Comparison of ENCODE assay signal across 11 cellular contexts in the genomic region with DNA sequence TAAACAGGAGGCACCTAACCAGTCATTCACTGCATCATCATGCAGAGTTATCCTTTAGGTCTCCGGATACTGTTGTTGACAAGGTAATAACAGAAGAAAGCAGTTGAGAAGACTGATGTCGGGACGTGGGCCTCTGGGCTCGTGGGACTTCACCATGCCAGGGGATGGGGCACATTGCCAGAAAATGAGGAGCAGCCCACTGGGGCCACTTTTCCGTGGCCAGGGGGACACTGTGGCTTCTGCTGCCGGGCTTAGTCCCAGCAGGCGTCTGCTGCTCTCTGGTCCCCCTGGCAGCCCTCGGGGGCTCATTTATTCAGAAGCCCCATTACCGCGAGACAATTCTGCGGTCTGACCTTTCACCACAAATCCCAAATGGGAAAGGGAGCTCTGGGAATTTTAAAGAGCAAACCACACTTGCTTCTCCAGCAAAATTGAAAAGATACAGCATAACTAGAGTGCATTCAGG.
DNase-seq lines count a peak whose midpoint lies in the region; ATAC-seq and TF ChIP-seq lines count a peak whose summit lies in the region.
"Had no signal": no experiment of that assay in that cellular context is flagged by ENCODE, and none has a peak within 500 bp of the region (broad histone marks: within the 10 kb centered on the region; RNA-seq: fewer than 3 reads in every experiment).

No MANE protein-coding gene starts in this region.

- no peak for DNase-seq in coronary artery (ENCODE audit: low spot score)
- DNase-seq in sciatic nerve (ENCODE audit: low spot score): no peak
- DNase-seq in mesenteric fat pad (ENCODE audit: low spot score): no peak
- no peak for DNase-seq in lower lobe of right lung
- DNase-seq in KG1 (lab: John Stamatoyannopoulos, UW): no peak
- DNase-seq: activated CD4-positive, alpha-beta memory T cell treated with anti-CD3 and anti-CD28 coated beads for 36 hours; activated gamma-delta T cell had no signal

- TF ChIP-seq CTCF in DOHH2 (IDR thresholded peaks at IDR 0.05; ENCODE audit: low read depth, low read length, poor library complexity, severe bottlenecking): no peak
- TF ChIP-seq CTCF in OCI-LY3 (IDR thresholded peaks at IDR 0.05; ENCODE audit: low read depth, low read length): no peak
- peak; percentile 26 for TF ChIP-seq CTCF in coronary artery (IDR thresholded peaks at IDR 0.05)
- no peak for TF ChIP-seq CTCF in lower lobe of right lung (IDR thresholded peaks at IDR 0.05)

- peak overlapping the region; percentile 33 for H3K4me3 ChIP-seq in DOHH2 (ENCODE audit: low read length)
- peak overlapping the region; percentile 56 for H3K4me3 ChIP-seq in OCI-LY3 (ENCODE audit: low read length)
- H3K4me3 ChIP-seq in coronary artery: peak overlapping the region; percentile 20
- H3K4me3 ChIP-seq in lower lobe of right lung: no peak overlapping the region
- H3K4me3 ChIP-seq: stomach had no signal

- peak overlapping the region; percentile 12; the same call in 1 of the 2 replicates for H3K9ac ChIP-seq in OCI-LY3 (ENCODE audit: low read length)

- H3K79me2 ChIP-seq in DOHH2 (ENCODE audit: control insufficient read depth, low read length) (no peaks in the 10 kb centered on the region), OCI-LY3 (ENCODE audit: low read length) (no peaks in the 10 kb centered on the region)

- H3K36me3 ChIP-seq in DOHH2 (ENCODE audit: control insufficient read depth, low read length) (no peaks in the 10 kb centered on the region), OCI-LY3 (replicated peaks; ENCODE audit: low read depth, low read length) (no peaks in the 10 kb centered on the region), lower lobe of right lung (no peaks in the 10 kb centered on the region)
- H3K36me3 ChIP-seq: stomach had no signal

- peak overlapping the region; percentile 54 for H3K4me2 ChIP-seq in DOHH2 (ENCODE audit: low read length)
- H3K4me2 ChIP-seq in OCI-LY3 (ENCODE audit: low read length): peak overlapping the region; percentile 69

- no peaks in the 10 kb centered on the region for H3K9me3 ChIP-seq in DOHH2 (ENCODE audit: control insufficient read depth, insufficient read depth, low read length)
- H3K9me3 ChIP-seq in OCI-LY3 (ENCODE audit: insufficient read depth, low read length): no peaks in the 10 kb centered on the region
- H3K9me3 ChIP-seq in lower lobe of right lung: no peaks in the 10 kb centered on the region
- H3K9me3 ChIP-seq: stomach had no signal

- ATAC-seq in sciatic nerve: peak; percentile 9
- ATAC-seq in lower lobe of right lung: no peak
- ATAC-seq in HG02623 (IDR thresholded peaks at IDR 0.05; ENCODE audit: unreplicated experiment): no peak

- H3K27me3 ChIP-seq in DOHH2 (ENCODE audit: control insufficient read depth, low read length) (no peaks in the 10 kb centered on the region), OCI-LY3 (ENCODE audit: low read depth, low read length) (no peaks in the 10 kb centered on the region), lower lobe of right lung (ENCODE audit: low read depth) (peaks cover 4% of the 10 kb centered on the region)
- H3K27me3 ChIP-seq: stomach had no signal

- H3K27ac ChIP-seq in DOHH2 (ENCODE audit: low read depth, low read length) (no peak overlapping the region), OCI-LY3 (ENCODE audit: low read length) (no peak overlapping the region), coronary artery (no peak overlapping the region), lower lobe of right lung (no peak overlapping the region)
- H3K27ac ChIP-seq: stomach had no signal

- no peaks in the 10 kb centered on the region for H3K9me2 ChIP-seq in DOHH2 (replicated peaks; ENCODE audit: control insufficient read depth, low read length)

- H4K20me1 ChIP-seq in DOHH2 (ENCODE audit: control insufficient read depth, insufficient read depth, low read depth, low read length) (no peaks in the 10 kb centered on the region), OCI-LY3 (ENCODE audit: insufficient read depth, low read length) (no peaks in the 10 kb centered on the region)

- peak overlapping the region; percentile 85 for H2AFZ ChIP-seq in OCI-LY3 (ENCODE audit: low read depth, low read length)

- intact Hi-C loops in sciatic nerve (cut with DNase I): no loop called here
- intact Hi-C loops in lower lobe of right lung (cut with DNase I): no loop called here

- H3F3A ChIP-seq in DOHH2 (ENCODE audit: control insufficient read depth, insufficient read depth): peaks cover 4% of the 10 kb centered on the region; the same call in 1 of the 2 replicates

- H3K4me1 ChIP-seq in DOHH2 (ENCODE audit: control insufficient read depth, low read length) (peaks cover 82% of the 10 kb centered on the region), OCI-LY3 (ENCODE audit: low read length) (peaks cover 58% of the 10 kb centered on the region), lower lobe of right lung (no peaks in the 10 kb centered on the region)
